Comparison of ENCODE assay signal across 1 cellular context in the genomic region with DNA sequence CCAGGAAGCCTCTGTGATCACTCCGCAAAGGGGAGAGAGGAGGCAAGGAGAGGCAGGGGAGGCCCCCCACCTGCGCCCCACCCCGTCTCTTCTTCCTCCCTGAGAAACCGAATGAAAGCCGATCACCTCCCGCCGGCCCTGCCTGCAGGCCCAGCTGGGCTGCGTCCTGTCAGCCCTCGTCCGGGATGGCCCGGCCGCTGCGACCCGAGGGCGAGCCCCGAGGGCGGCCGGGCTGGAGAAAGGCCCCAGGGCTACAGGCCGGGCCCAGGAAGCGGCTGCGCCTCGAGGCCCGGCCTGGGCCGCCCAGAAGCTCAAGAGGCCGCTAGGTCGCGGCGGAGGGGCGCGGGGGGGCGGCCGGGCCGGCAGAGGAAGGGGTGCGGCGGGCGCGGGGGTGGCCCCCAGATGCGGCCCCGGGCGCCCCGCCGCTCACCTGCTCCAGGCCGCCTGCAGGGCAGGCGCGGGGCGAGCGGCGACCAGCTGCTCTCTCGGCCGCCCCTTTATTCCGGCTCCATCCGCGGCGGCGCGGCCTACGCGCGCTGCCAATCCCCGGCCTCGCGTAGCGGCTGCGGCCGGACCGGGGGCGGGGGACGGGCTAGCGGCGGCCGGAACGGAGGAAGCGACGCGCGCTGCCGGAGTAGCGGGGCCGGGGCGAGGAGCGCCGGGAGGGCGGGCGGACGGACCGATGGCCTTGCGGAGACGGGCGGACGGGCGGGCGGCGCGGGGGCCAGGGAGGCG.
TF ChIP-seq lines count a peak whose summit lies in the region.

TSS of gene ZNF319 (minus strand) at position 702 of the 735 bp plus-strand sequence. CDS start 2,407 bp downstream, outside the sequence.

TF ChIP-seq in HepG2, 621 proteins besides CTCF, POLR2A, EP300 and RAD21 (continued from another document):
- TF ChIP-seq, protein P1, sequence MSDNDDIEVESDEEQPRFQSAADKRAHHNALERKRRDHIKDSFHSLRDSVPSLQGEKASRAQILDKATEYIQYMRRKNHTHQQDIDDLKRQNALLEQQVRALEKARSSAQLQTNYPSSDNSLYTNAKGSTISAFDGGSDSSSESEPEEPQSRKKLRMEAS (IDR thresholded peaks at IDR 0.05) = 0 out of 2 replicates have a peak, but pooled peaks have one; percentile 31
- 0 out of 2 replicates have a peak, but pooled peaks have one; percentile 39 for TF ChIP-seq KLF6 (CRISPR knock-in tag; IDR thresholded peaks at IDR 0.05)
- peak; percentile 23; the same call in 1 of the 2 replicates for TF ChIP-seq ATF7-NPFF (CRISPR knock-in tag; IDR thresholded peaks at IDR 0.05; ENCODE audit: low read depth)
- peak; percentile 72 for TF ChIP-seq PTBP1 (IDR thresholded peaks at IDR 0.05; ENCODE audit: low read depth, low read length, poor library complexity, severe bottlenecking)
- TF ChIP-seq, protein P2, sequence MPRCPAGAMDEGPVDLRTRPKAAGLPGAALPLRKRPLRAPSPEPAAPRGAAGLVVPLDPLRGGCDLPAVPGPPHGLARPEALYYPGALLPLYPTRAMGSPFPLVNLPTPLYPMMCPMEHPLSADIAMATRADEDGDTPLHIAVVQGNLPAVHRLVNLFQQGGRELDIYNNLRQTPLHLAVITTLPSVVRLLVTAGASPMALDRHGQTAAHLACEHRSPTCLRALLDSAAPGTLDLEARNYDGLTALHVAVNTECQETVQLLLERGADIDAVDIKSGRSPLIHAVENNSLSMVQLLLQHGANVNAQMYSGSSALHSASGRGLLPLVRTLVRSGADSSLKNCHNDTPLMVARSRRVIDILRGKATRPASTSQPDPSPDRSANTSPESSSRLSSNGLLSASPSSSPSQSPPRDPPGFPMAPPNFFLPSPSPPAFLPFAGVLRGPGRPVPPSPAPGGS (CRISPR knock-in tag; IDR thresholded peaks at IDR 0.05) = 0 out of 2 replicates have a peak, but pooled peaks have one; percentile 77
- TF ChIP-seq ZSCAN21 (CRISPR knock-in tag; IDR thresholded peaks at IDR 0.05; ENCODE audit: borderline replicate concordance) = peak; percentile 27; the same call in 1 of the 2 replicates
- TF ChIP-seq ZBTB7A (CRISPR knock-in tag; IDR thresholded peaks at IDR 0.05) = peak; percentile 14; the same call in 1 of the 2 replicates
- peak; percentile 70 for TF ChIP-seq ZNF768 (CRISPR knock-in tag; IDR thresholded peaks at IDR 0.05)
- peak; percentile 64 for TF ChIP-seq RBFOX2 (IDR thresholded peaks at IDR 0.05; ENCODE audit: low read depth, low read length)
- no peak for TF ChIP-seq ZNF850 (CRISPR knock-in tag; conservative IDR thresholded peaks at IDR 0.05)
- TF ChIP-seq ZBTB25 (CRISPR knock-in tag; IDR thresholded peaks at IDR 0.05) = peak; percentile 14; the same call in 1 of the 2 replicates
- peak; percentile 76 for TF ChIP-seq HES4 (CRISPR knock-in tag; IDR thresholded peaks at IDR 0.05; ENCODE audit: borderline replicate concordance)
- TF ChIP-seq MAZ (IDR thresholded peaks at IDR 0.05; ENCODE audit: borderline replicate concordance, low read depth, low read length) = no peak
- peak; percentile 71; the same call in 1 of the 2 replicates for TF ChIP-seq MAZ (CRISPR knock-in tag; IDR thresholded peaks at IDR 0.05; ENCODE audit: low read depth)
- no peak for TF ChIP-seq PHF21A (CRISPR knock-in tag; IDR thresholded peaks at IDR 0.05)
- TF ChIP-seq TAF15 (IDR thresholded peaks at IDR 0.05; ENCODE audit: low read depth, low read length, poor library complexity, severe bottlenecking) = peak; percentile 15
- TF ChIP-seq UBTF (CRISPR knock-in tag; IDR thresholded peaks at IDR 0.05) = peak; percentile 98
- TF ChIP-seq ZNF274 (CRISPR knock-in tag; IDR thresholded peaks at IDR 0.05) = peak; percentile 37; the same call in 1 of the 2 replicates
- TF ChIP-seq ZFP62 (CRISPR knock-in tag; IDR thresholded peaks at IDR 0.05) = no peak
- peak; percentile 69; the same call in 1 of the 2 replicates for TF ChIP-seq JDP2 (CRISPR knock-in tag; IDR thresholded peaks at IDR 0.05; ENCODE audit: borderline replicate concordance)
- peak; percentile 41; the same call in 1 of the 2 replicates for TF ChIP-seq SALL1 (CRISPR knock-in tag; IDR thresholded peaks at IDR 0.05)
- TF ChIP-seq ZNF790 (CRISPR knock-in tag; IDR thresholded peaks at IDR 0.05; ENCODE audit: borderline replicate concordance) = 0 out of 2 replicates have a peak, but pooled peaks have one; percentile 49
- TF ChIP-seq ZSCAN31 (CRISPR knock-in tag; IDR thresholded peaks at IDR 0.05; ENCODE audit: low read depth) = peak; percentile 45
- TF ChIP-seq YEATS4 (CRISPR knock-in tag; IDR thresholded peaks at IDR 0.05; ENCODE audit: borderline replicate concordance) = peak; percentile 25; the same call in 1 of the 2 replicates
- TF ChIP-seq ZNF563 (CRISPR knock-in tag; IDR thresholded peaks at IDR 0.05) = peak; percentile 83
- TF ChIP-seq, protein P3, sequence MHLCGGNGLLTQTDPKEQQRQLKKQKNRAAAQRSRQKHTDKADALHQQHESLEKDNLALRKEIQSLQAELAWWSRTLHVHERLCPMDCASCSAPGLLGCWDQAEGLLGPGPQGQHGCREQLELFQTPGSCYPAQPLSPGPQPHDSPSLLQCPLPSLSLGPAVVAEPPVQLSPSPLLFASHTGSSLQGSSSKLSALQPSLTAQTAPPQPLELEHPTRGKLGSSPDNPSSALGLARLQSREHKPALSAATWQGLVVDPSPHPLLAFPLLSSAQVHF (CRISPR knock-in tag; IDR thresholded peaks at IDR 0.05) = 0 out of 2 replicates have a peak, but pooled peaks have one; percentile 44
- TF ChIP-seq, protein P4, sequence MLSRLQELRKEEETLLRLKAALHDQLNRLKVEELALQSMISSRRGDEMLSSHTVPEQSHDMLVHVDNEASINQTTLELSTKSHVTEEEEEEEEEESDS (CRISPR knock-in tag; IDR thresholded peaks at IDR 0.05; ENCODE audit: borderline replicate concordance) = no peak
- TF ChIP-seq HOXA9 (CRISPR knock-in tag; IDR thresholded peaks at IDR 0.05; ENCODE audit: borderline replicate concordance) = 0 out of 2 replicates have a peak, but pooled peaks have one; percentile 14
- 0 out of 2 replicates have a peak, but pooled peaks have one; percentile 15 for TF ChIP-seq ZNF616 (CRISPR knock-in tag; IDR thresholded peaks at IDR 0.05; ENCODE audit: low read depth)
- TF ChIP-seq IKZF4 (CRISPR knock-in tag; IDR thresholded peaks at IDR 0.05; ENCODE audit: borderline replicate concordance, low read depth, not compliant biosample characterization) = peak; percentile 54
- no peak for TF ChIP-seq NONO (IDR thresholded peaks at IDR 0.05)
- TF ChIP-seq NONO (CRISPR knock-in tag; conservative IDR thresholded peaks at IDR 0.05) = peak; percentile 46; the same call in 1 of the 2 replicates
- peak; percentile 15; the same call in 1 of the 2 replicates for TF ChIP-seq ZNF770 (CRISPR knock-in tag; IDR thresholded peaks at IDR 0.05)
- TF ChIP-seq ZNF841 (CRISPR knock-in tag; IDR thresholded peaks at IDR 0.05; ENCODE audit: borderline replicate concordance) = peak; percentile 83
- peak; percentile 98 for TF ChIP-seq ZSCAN25 (CRISPR knock-in tag; IDR thresholded peaks at IDR 0.05)
- no peak for TF ChIP-seq HNRNPUL1 (IDR thresholded peaks at IDR 0.05; ENCODE audit: low read depth, low read length)
- TF ChIP-seq SYNCRIP (IDR thresholded peaks at IDR 0.05; ENCODE audit: insufficient read depth, low read depth, low read length) = no peak
- TF ChIP-seq ZNF687 (CRISPR knock-in tag; IDR thresholded peaks at IDR 0.05) = peak; percentile 12
- TF ChIP-seq PHF8 (CRISPR knock-in tag; IDR thresholded peaks at IDR 0.05) = peak; percentile 43
- TF ChIP-seq CCDC6 (CRISPR knock-in tag; IDR thresholded peaks at IDR 0.05) = peak; percentile 83
TF ChIP-seq in HepG2: peak in this region for 75.
